Comparison of ENCODE assay signal across 1 cellular context in genomic region chr2:201280191-201281040, GRCh38.
TF ChIP-seq lines count a peak whose summit lies in the region.

No MANE protein-coding gene starts in this region.

TF ChIP-seq in WTC11, 78 proteins besides CTCF, POLR2A, EP300 and RAD21 (continued from another document):
- TF ChIP-seq OVOL2 (CRISPR knock-in tag; IDR thresholded peaks at IDR 0.05; ENCODE audit: borderline replicate concordance) (no peak), NFYB (CRISPR knock-in tag; conservative IDR thresholded peaks at IDR 0.05; ENCODE audit: low read depth) (no peak), JUN (CRISPR knock-in tag; IDR thresholded peaks at IDR 0.05) (no peak)
TF ChIP-seq in WTC11: peak in this region for 0.
